Comparison of ENCODE assay signal across 27 cellular contexts in the genomic region with DNA sequence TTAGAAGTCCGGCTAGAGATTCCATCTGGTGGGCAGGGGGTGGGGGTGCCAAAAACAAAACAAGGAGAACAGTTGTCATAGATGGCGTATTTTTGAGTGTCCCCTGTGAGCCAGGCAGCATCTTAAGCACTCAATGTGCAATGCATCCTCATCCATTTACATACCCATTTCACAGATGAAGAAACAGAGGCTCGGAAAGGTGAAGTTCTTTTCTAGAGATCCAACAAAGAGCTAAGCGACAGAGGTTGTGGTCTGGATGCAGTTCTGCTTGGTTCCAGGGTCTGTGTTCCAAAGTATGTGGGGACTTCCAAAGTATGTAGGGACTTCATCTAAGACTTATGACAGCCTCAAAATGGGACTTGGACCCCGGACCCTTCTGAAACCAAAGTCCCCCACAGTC.
"Had no signal": no experiment of that assay in that cellular context is flagged by ENCODE, and none has a peak within 500 bp of the region (broad histone marks: within the 10 kb centered on the region; RNA-seq: fewer than 3 reads in every experiment).

No MANE protein-coding gene starts in this region.

- ATAC-seq: naive thymus-derived CD4-positive, alpha-beta T cell; natural killer cell; psoas muscle; right cardiac atrium; sciatic nerve; stimulated activated memory B cell treated with anti-CD40 and anti-IgM and Interleukin-4, amounts not matched to agents 10 μg/mL and 1 μg/mL and 100 μg/mL, for 72 hours; stimulated activated naive CD8-positive, alpha-beta T cell treated with anti-CD3 and anti-CD28 coated beads, Interleukin-15, amount 100 ng/mL, for 72 hours; stimulated activated naive CD8-positive, alpha-beta T cell treated with anti-CD3 and anti-CD28 coated beads, Interleukin-15, Interleukin-2, amounts not matched to agents 100 U/mL and 50 U/mL, for 24 hours; upper lobe of right lung had no signal

- H3K9me3 ChIP-seq: ovary, psoas muscle, spleen, suprapubic skin, testis, tibial artery, transverse colon, upper lobe of right lung, uterus had no signal

- H3K9ac ChIP-seq: parathyroid adenoma had no signal

- H3K27me3 ChIP-seq: ovary, suprapubic skin, testis, tibial artery, transverse colon, upper lobe of right lung, uterus had no signal

- H3K36me3 ChIP-seq: ovary, spleen, suprapubic skin, tibial artery, transverse colon, upper lobe of right lung, uterus had no signal

- H3K4me2 ChIP-seq: smooth muscle cell had no signal

- H3K4me3 ChIP-seq: ovary, psoas muscle, skin epidermis, smooth muscle cell, spleen, suprapubic skin, testis, tibial artery, transverse colon, upper lobe of right lung, uterus had no signal

- H2AFZ ChIP-seq: parathyroid adenoma had no signal

- H3K4me1 ChIP-seq: parathyroid adenoma, psoas muscle, spleen, transverse colon, upper lobe of right lung, uterus had no signal

- H3K79me2 ChIP-seq: parathyroid adenoma had no signal

- H3K27ac ChIP-seq: ovary, parathyroid adenoma, psoas muscle, skin epidermis, spleen, suprapubic skin, testis, tibial artery, transverse colon, upper lobe of right lung, uterus had no signal

- DNase-seq: naive thymus-derived CD4-positive, alpha-beta T cell; natural killer cell; occipital lobe; ovary; psoas muscle; right cardiac atrium; spleen; stimulated activated CD4-positive, alpha-beta T cell treated with anti-CD3 and anti-CD28 coated beads, Interleukin-12 subunit alpha, Interleukin-12 subunit beta, amount 100 ng/mL, for 4 hours; stimulated activated CD4-positive, alpha-beta T cell treated with anti-CD3 and anti-CD28 coated beads, Interleukin-1b, Interleukin-23, amount 100 ng/mL, for 48 hours; stimulated activated CD4-positive, alpha-beta T cell treated with anti-CD3 and anti-CD28 coated beads, Interleukin-4, amount 100 ng/mL, for 1 hour; stimulated activated CD4-positive, alpha-beta T cell treated with anti-CD3 and anti-CD28 coated beads, Interleukin-4, amount 100 ng/mL, for 4 hours; stimulated activated CD8-positive, alpha-beta memory T cell treated with anti-CD3 and anti-CD28 coated beads, Interleukin-4, amount 100 ng/mL, for 48 hours; stimulated activated naive CD4-positive, alpha-beta T cell; stimulated activated naive CD8-positive, alpha-beta T cell treated with anti-CD3 and anti-CD28 coated beads, Interleukin-15, amount 100 ng/mL, for 72 hours; stimulated activated naive CD8-positive, alpha-beta T cell treated with anti-CD3 and anti-CD28 coated beads, Interleukin-15, Interleukin-2, amounts not matched to agents 100 U/mL and 50 U/mL, for 24 hours; substantia nigra; testis; tibial artery; transverse colon; uterus had no signal
